ENCODE assay signal across 1 cellular context in the genomic region with DNA sequence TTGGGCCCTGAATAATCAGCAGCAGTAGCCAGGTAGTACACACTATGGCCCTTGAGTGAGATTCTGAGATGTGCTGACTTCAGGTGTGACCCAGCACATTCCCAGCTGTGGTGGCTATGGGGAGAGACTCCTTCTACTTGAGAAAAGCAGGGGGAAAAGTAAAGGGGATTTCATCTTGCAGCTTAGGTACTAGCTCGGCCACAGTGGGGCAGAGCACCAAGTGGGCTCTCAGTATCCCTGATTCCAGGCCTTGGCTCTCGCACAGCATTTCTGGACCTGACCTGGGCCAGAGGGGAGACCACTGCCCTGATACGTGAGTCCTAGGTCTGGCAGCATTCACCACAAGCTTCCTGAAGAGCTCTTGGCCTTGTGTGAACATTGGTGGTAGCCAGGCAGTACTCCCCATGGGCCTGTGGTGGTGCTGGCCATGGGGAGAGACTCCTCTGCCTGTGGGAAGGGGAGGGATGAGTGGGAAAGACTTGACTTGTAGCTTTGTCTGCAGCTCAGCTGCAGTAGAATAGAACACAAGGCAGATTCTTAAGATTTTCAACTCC.
TF ChIP-seq lines count a peak whose summit lies in the region.

No MANE protein-coding gene starts in this region.

TF ChIP-seq in IMR-90, 13 proteins besides CTCF, POLR2A, EP300 and RAD21:
- TF ChIP-seq BHLHE40 (IDR thresholded peaks at IDR 0.05; ENCODE audit: low read depth, low read length): no peak
- TF ChIP-seq, protein P1, sequence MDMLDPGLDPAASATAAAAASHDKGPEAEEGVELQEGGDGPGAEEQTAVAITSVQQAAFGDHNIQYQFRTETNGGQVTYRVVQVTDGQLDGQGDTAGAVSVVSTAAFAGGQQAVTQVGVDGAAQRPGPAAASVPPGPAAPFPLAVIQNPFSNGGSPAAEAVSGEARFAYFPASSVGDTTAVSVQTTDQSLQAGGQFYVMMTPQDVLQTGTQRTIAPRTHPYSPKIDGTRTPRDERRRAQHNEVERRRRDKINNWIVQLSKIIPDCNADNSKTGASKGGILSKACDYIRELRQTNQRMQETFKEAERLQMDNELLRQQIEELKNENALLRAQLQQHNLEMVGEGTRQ (IDR thresholded peaks at IDR 0.05; ENCODE audit: low read depth, low read length): no peak
- TF ChIP-seq CHD1 (IDR thresholded peaks at IDR 0.05; ENCODE audit: low read depth, low read length): no peak
- TF ChIP-seq MAFK (IDR thresholded peaks at IDR 0.05; ENCODE audit: low read depth, low read length): no peak
- TF ChIP-seq RCOR1 (IDR thresholded peaks at IDR 0.05; ENCODE audit: insufficient replicate concordance, low read length): no peak
- TF ChIP-seq NFE2L2 (IDR thresholded peaks at IDR 0.05; ENCODE audit: low read depth, low read length): no peak
- TF ChIP-seq CEBPB (IDR thresholded peaks at IDR 0.05; ENCODE audit: low read depth, low read length): no peak
- no peak for TF ChIP-seq FOS (IDR thresholded peaks at IDR 0.05; ENCODE audit: low read depth, low read length)
- no peak for TF ChIP-seq SMC3 (IDR thresholded peaks at IDR 0.05; ENCODE audit: low read depth, low read length)
- TF ChIP-seq RFX5 (IDR thresholded peaks at IDR 0.05; ENCODE audit: low read depth, low read length): no peak
- TF ChIP-seq, protein P2, sequence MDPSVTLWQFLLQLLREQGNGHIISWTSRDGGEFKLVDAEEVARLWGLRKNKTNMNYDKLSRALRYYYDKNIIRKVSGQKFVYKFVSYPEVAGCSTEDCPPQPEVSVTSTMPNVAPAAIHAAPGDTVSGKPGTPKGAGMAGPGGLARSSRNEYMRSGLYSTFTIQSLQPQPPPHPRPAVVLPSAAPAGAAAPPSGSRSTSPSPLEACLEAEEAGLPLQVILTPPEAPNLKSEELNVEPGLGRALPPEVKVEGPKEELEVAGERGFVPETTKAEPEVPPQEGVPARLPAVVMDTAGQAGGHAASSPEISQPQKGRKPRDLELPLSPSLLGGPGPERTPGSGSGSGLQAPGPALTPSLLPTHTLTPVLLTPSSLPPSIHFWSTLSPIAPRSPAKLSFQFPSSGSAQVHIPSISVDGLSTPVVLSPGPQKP (IDR thresholded peaks at IDR 0.05; ENCODE audit: borderline replicate concordance, low read depth, low read length): no peak
- no peak for TF ChIP-seq MAZ (IDR thresholded peaks at IDR 0.05; ENCODE audit: borderline replicate concordance, low read depth, low read length)
- no peak for TF ChIP-seq MXI1 (IDR thresholded peaks at IDR 0.05; ENCODE audit: borderline replicate concordance, low read depth, low read length)
